8 cellular contexts compared by ENCODE assay signal in the genomic region with DNA sequence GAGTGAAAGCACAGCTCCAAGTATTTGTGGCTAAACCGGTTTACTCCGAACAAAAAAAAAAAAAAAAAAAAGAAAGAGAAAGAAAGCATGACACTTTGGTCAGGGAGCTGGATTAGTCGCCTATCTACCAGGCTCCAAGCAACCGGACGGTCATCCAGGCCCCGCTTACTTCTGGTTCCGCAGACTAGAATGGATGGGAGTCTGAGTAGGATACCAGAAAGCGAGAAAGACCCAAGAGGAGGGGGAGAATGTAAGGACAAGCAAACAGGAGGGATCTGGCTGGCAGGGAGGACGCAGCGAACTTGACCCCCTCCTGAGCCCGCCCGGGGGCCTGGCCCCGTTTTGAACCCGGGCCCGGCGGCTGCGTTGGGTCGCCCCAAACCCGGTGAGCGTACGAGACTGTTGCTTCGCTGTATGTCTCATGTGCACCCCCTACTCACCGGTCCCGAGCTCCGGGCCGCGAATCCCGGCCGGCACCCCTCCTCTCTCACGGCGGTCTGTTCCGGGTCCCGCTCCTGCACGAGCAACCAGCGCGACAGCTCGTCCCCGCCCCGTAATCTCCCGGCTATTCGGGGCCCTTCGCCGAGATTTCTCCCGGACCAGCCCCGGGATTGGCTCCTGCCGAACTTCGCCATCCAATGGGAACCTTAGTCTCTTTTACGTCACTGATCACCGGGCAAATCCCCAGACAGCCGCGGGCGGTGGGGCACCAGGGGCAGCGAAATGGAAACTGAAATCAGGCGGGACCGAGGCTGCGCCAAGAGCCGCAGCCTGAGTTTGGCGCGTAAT. TPM values are rescaled to one million over a fixed set of nuclear protein-coding genes. Genes with fewer than 3 reads are reported as not detected.
A peak's percentile ranks its signal among the peaks of the same experiment; 100 is the strongest.
DNase-seq lines count a peak whose midpoint lies in the region; TF ChIP-seq lines count a peak whose summit lies in the region.

Gene TRIM26 (minus strand): TSS at position 542 of the 789 bp plus-strand sequence. CDS start 14,303 bp downstream, outside the sequence.

- H3K36me3 ChIP-seq in MG63: peaks cover 2% of the 10 kb centered on the region

- H3K27me3 ChIP-seq in H9 (ENCODE audit: insufficient read depth, low read length): no peaks in the 10 kb centered on the region
- no peaks in the 10 kb centered on the region for H3K27me3 ChIP-seq in MG63

- no peak within 1 kb of the TSS for H2AFZ ChIP-seq in H9 (ENCODE audit: low read length)

- H3K79me1 ChIP-seq in H9 (ENCODE audit: insufficient read depth, low read depth, low read length, poor library complexity, severe bottlenecking): peaks cover 4% of the 10 kb centered on the region

- no peak within 1 kb of the TSS for H2BK15ac ChIP-seq in H9 (ENCODE audit: low read depth, low read length)

- H3K9me3 ChIP-seq in H9 (ENCODE audit: control insufficient read depth, low read depth, low read length) (no peaks in the 10 kb centered on the region), MG63 (no peaks in the 10 kb centered on the region)

- H3K9ac ChIP-seq in H9 (ENCODE audit: extremely low read depth, insufficient read length, low read length): peak within 1 kb of the TSS; percentile 93

- H3K9me3 Mint-ChIP-seq in H9 (no peaks in the 10 kb centered on the region; a peak in 1 of 5 replicates), nephron (no peaks in the 10 kb centered on the region)
- H3K9me3 Mint-ChIP-seq in stimulated activated naive CD8-positive, alpha-beta T cell treated with anti-CD3 and anti-CD28 coated beads, Interleukin-15, Interleukin-2, amounts not matched to agents 100 ng/mL and 50 ng/mL, for 24 hours: no peaks in the 10 kb centered on the region

- H4K91ac ChIP-seq in H9 (ENCODE audit: insufficient read length, low read depth, low read length): no peak within 1 kb of the TSS

- H4K5ac ChIP-seq in H9 (ENCODE audit: insufficient read length, low read depth, low read length): no peak within 1 kb of the TSS

- H2BK120ac ChIP-seq in H9 (ENCODE audit: low read depth, low read length, poor library complexity, severe bottlenecking): no peak within 1 kb of the TSS

- H3K4me2 ChIP-seq in H9 (ENCODE audit: insufficient read depth, insufficient read length, low read length): peak within 1 kb of the TSS; percentile 68

- no peak within 1 kb of the TSS for H2AK5ac ChIP-seq in H9 (ENCODE audit: insufficient read length, low read length)

- H3K4me1 ChIP-seq in H9 (ENCODE audit: insufficient read depth, low read length): peaks cover 6% of the 10 kb centered on the region; the same call in 1 of the 2 replicates

- H3K23ac ChIP-seq in H9 (ENCODE audit: insufficient read length, low read depth, low read length): no peak within 1 kb of the TSS

- H3K27me3 Mint-ChIP-seq in H9 (ENCODE audit: low read depth): peaks cover 10% of the 10 kb centered on the region
- peaks cover 4% of the 10 kb centered on the region for H3K27me3 Mint-ChIP-seq in nephron (ENCODE audit: low read depth)
- H3K27me3 Mint-ChIP-seq in stimulated activated naive CD8-positive, alpha-beta T cell treated with anti-CD3 and anti-CD28 coated beads, Interleukin-15, Interleukin-2, amounts not matched to agents 100 ng/mL and 50 ng/mL, for 24 hours: no peaks in the 10 kb centered on the region

- no peak within 1 kb of the TSS for H4K8ac ChIP-seq in H9 (replicated peaks; ENCODE audit: insufficient read length, low read depth, low read length)

- DNase-seq in ELR (ENCODE audit: low read depth) (peak; percentile 99), H9 (peak; percentile 98), MG63 (peak; percentile 96), SHP77 treated with DMSO at 0.1 percent for 48 hours (lab: John Stamatoyannopoulos, UW) (peak; percentile 92), fibroblast of the aortic adventitia (ENCODE audit: low read depth) (peak; percentile 95)
- peak; percentile 99 for DNase-seq in activated effector memory CD4-positive, alpha-beta T cell treated with anti-CD3 and anti-CD28 coated beads, Interleukin-2, amount 50 U/mL, for 16 hours

- peak within 1 kb of the TSS; percentile 92 for H3K14ac ChIP-seq in H9 (ENCODE audit: insufficient read depth, low read length)

- H2BK12ac ChIP-seq in H9 (ENCODE audit: insufficient read length, low read depth, low read length): no peak within 1 kb of the TSS

- H3K18ac ChIP-seq in H9 (ENCODE audit: insufficient read length, low read depth, low read length): peak within 1 kb of the TSS; percentile 93

- H2BK5ac ChIP-seq in H9 (ENCODE audit: insufficient read length, low read length): no peak within 1 kb of the TSS

- peaks cover 36 to 43% of the 10 kb centered on the region in 2 experiments for H3K4me1 Mint-ChIP-seq in H9
- peaks cover 42% of the 10 kb centered on the region for H3K4me1 Mint-ChIP-seq in nephron
- peaks cover 64% of the 10 kb centered on the region for H3K4me1 Mint-ChIP-seq in stimulated activated naive CD8-positive, alpha-beta T cell treated with anti-CD3 and anti-CD28 coated beads, Interleukin-15, Interleukin-2, amounts not matched to agents 100 ng/mL and 50 ng/mL, for 24 hours (ENCODE audit: low read depth)

- no peak within 1 kb of the TSS for H3T11ph ChIP-seq in H9 (ENCODE audit: low read length)

- H3K4ac ChIP-seq in H9 (ENCODE audit: low read depth, low read length): no peak within 1 kb of the TSS

- TF ChIP-seq CTCF in H9 (conservative IDR thresholded peaks at IDR 0.05): no peak
- TF ChIP-seq CTCF in fibroblast of the aortic adventitia (IDR thresholded peaks at IDR 0.05; ENCODE audit: insufficient read depth, low read length): no peak
- TF ChIP-seq CTCF in nephron (IDR thresholded peaks at IDR 0.05; ENCODE audit: unreplicated experiment in 3 of 3): no peak

- H3K4me3 ChIP-seq in MG63: peak within 1 kb of the TSS; percentile 71
- peak within 1 kb of the TSS; percentile 94 for H3K4me3 ChIP-seq in fibroblast of the aortic adventitia (ENCODE audit: low read depth, low read length)

- H3K23me2 ChIP-seq in H9 (ENCODE audit: insufficient read length, low read depth, low read length, poor library complexity, severe bottlenecking): peaks cover 12% of the 10 kb centered on the region

- H3K36me3 Mint-ChIP-seq in H9 (ENCODE audit: insufficient read depth in 1 of 3, low read depth in 3 of 3): peaks cover 0 to 4% (median 2%) of the 10 kb centered on the region in 3 experiments; a peak in 3 of 7 replicates
- peaks cover 3% of the 10 kb centered on the region for H3K36me3 Mint-ChIP-seq in nephron (ENCODE audit: low read depth)
- peaks cover 25% of the 10 kb centered on the region for H3K36me3 Mint-ChIP-seq in stimulated activated naive CD8-positive, alpha-beta T cell treated with anti-CD3 and anti-CD28 coated beads, Interleukin-15, Interleukin-2, amounts not matched to agents 100 ng/mL and 50 ng/mL, for 24 hours (ENCODE audit: low read depth)

- H3K4me3 Mint-ChIP-seq in H9 (peak within 1 kb of the TSS; percentile 91 to 96), nephron (peak within 1 kb of the TSS; percentile 88 to 97 (median 95))
- peak within 1 kb of the TSS; percentile 92 for H3K4me3 Mint-ChIP-seq in stimulated activated naive CD8-positive, alpha-beta T cell treated with anti-CD3 and anti-CD28 coated beads, Interleukin-15, Interleukin-2, amounts not matched to agents 100 ng/mL and 50 ng/mL, for 24 hours

- no peak within 1 kb of the TSS for H2BK20ac ChIP-seq in H9 (ENCODE audit: low read depth, low read length, poor library complexity, severe bottlenecking)

- no CpG with 5 or more reads among the region's 59 CpGs for WGBS in H9 (ENCODE audit: extremely low coverage, insufficient read length, low lambda C conversion rate)

- H3K79me2 ChIP-seq in H9 (ENCODE audit: insufficient read depth, low read length): peaks cover 6% of the 10 kb centered on the region; the same call in 1 of the 2 replicates

- no peaks in the 10 kb centered on the region for H4K20me1 ChIP-seq in H9 (ENCODE audit: control insufficient read depth, insufficient read depth, insufficient read length)

- H3K56ac ChIP-seq in H9 (ENCODE audit: insufficient read length, low read depth, low read length): no peak within 1 kb of the TSS

- H3K27ac Mint-ChIP-seq in H9 (peak within 1 kb of the TSS; percentile 98 to 99 (median 98); a peak in 6 of 7 replicates), nephron (peak within 1 kb of the TSS; percentile 93 to 95 (median 94))
- H3K27ac Mint-ChIP-seq in stimulated activated naive CD8-positive, alpha-beta T cell treated with anti-CD3 and anti-CD28 coated beads, Interleukin-15, Interleukin-2, amounts not matched to agents 100 ng/mL and 50 ng/mL, for 24 hours: peak within 1 kb of the TSS; percentile 97

- H3K27ac ChIP-seq in H9 (ENCODE audit: insufficient read length, low read depth, low read length): peak within 1 kb of the TSS; percentile 55

RNA-seq across cellular contexts. Expression of gene TRIM26, which starts in this region (rescaled TPM):
- total RNA-seq in H9 (2021) (33.9 and 35.8 TPM in 2 replicates), fibroblast of the aortic adventitia (ENCODE audit: low replicate concordance) (32.4 and 41.9 TPM in 2 replicates)
- total RNA-seq in MG63 (2014; rRNA removed; shearing (Covaris generic); ENCODE audit: low replicate concordance): 44.3 and 60.7 TPM in 2 replicates

Comparison
In these comparisons a context has a peak if more than half of its experiments do, and no peak if none do; other contexts are left out.
1. Peak in every context shown above with its lines: DNase-seq, H3K4me3 ChIP-seq and H3K27ac ChIP-seq.